Comparison of ENCODE assay signal across 11 cellular contexts in genomic region chr6:2939315-2940009, GRCh38. TPM values are rescaled to one million over a fixed set of nuclear protein-coding genes. Genes with fewer than 3 reads are reported as not detected.
DNase-seq lines count a peak whose midpoint lies in the region; ATAC-seq and TF ChIP-seq lines count a peak whose summit lies in the region.
"Had no signal": no experiment of that assay in that cellular context is flagged by ENCODE, and none has a peak within 500 bp of the region (broad histone marks: within the 10 kb centered on the region; RNA-seq: fewer than 3 reads in every experiment).

No MANE protein-coding gene starts in this region.

- intact Hi-C loops in activated CD4-positive, alpha-beta T cell treated with anti-CD3 and anti-CD28 coated beads for 36 hours (cut with DNase I, micrococcal nuclease) = loop anchor here (1.0 to 5.0 kb wide), 12 partner anchors 37 to 270 kb away; partner anchors contain the start of genes RIPK1 (in 2 of the 2) and WRNIP1 (in 1 of the 2)
- intact Hi-C loops in activated B cell treated with CpG ODN at 0.5 μM for 24 hours (cut with micrococcal nuclease) (loop anchor here (1.0 to 5.0 kb wide), 5 partner anchors 13 to 128 kb away; partner anchors contain the start of genes RIPK1 and SERPINB6), Right ventricle myocardium superior (cut with DNase I) (loop anchor here (10.0 kb wide), 1 partner anchor 45 kb away; no protein-coding TSS in a partner anchor), sciatic nerve (cut with DNase I) (loop anchor here (10.0 kb wide), 1 partner anchor 155 kb away; no protein-coding TSS in a partner anchor), Calu3 (cut with micrococcal nuclease; ENCODE audit: unreplicated experiment) (no loop called here)

- no TSS peak for BruUV-seq in Calu3 (replicated peaks; lab: Mats Ljungman, UMichigan)

- peak overlapping the region; percentile 94 for H3K27ac Mint-ChIP-seq in activated CD4-positive, alpha-beta T cell treated with anti-CD3 and anti-CD28 coated beads for 36 hours
- H3K27ac Mint-ChIP-seq in activated B cell treated with CpG ODN at 0.5 μM for 24 hours (peak overlapping the region; percentile 94), Calu3 (ENCODE audit: unreplicated experiment) (no peak overlapping the region)

- POLR2A ChIA-PET in activated CD4-positive, alpha-beta T cell treated with anti-CD3 and anti-CD28 coated beads for 36 hours (lab: Charles Lee) = interaction anchor here (0.6 to 2.3 kb wide), 19 partner anchors 13 to 1328 kb away, joined by 3 to 26 read pairs (median 6); partner anchors contain the start of genes SERPINB1 and WRNIP1
- POLR2A ChIA-PET in activated B cell treated with CpG ODN at 0.5 μM for 24 hours (lab: Charles Lee) = interaction anchor here (0.7 to 4.6 kb wide), 24 partner anchors 8 to 129 kb away, joined by 3 to 44 read pairs (median 6); partner anchors contain the start of genes RIPK1, SERPINB1, SERPINB6 and SERPINB9

- peaks cover 67% of the 10 kb centered on the region for H3K4me1 Mint-ChIP-seq in activated CD4-positive, alpha-beta T cell treated with anti-CD3 and anti-CD28 coated beads for 36 hours
- H3K4me1 Mint-ChIP-seq in activated B cell treated with CpG ODN at 0.5 μM for 24 hours = peaks cover 62% of the 10 kb centered on the region
- H3K4me1 Mint-ChIP-seq in Calu3 (ENCODE audit: low read depth, unreplicated experiment) = no peaks in the 10 kb centered on the region

- DNase-seq in activated CD4-positive, alpha-beta T cell treated with anti-CD3 and anti-CD28 coated beads for 36 hours = no peak
- DNase-seq in activated CD4-positive, alpha-beta T cell treated with anti-CD3 and anti-CD28 coated beads for 1 hour = no peak
- DNase-seq in activated B cell treated with CpG ODN at 0.5 μM for 24 hours (no peak), Right ventricle myocardium superior (peak; percentile 67), sciatic nerve (ENCODE audit: low spot score) (peak; percentile 54), HuH-7.5 (ENCODE audit: low spot score) (no peak), SKM-1 (lab: John Stamatoyannopoulos, UW; ENCODE audit: unreplicated experiment) (no peak), Calu3 (no peak)
- DNase-seq: kidney glomerular epithelial cell, NCI-H524 treated with DMSO at 0.1 percent for 48 hours, SK-N-SH had no signal

- H3K36me3 Mint-ChIP-seq in activated CD4-positive, alpha-beta T cell treated with anti-CD3 and anti-CD28 coated beads for 36 hours (ENCODE audit: low read depth) = peaks cover 38% of the 10 kb centered on the region
- H3K36me3 Mint-ChIP-seq in activated B cell treated with CpG ODN at 0.5 μM for 24 hours (ENCODE audit: low read depth) (no peaks in the 10 kb centered on the region), Calu3 (ENCODE audit: insufficient read depth, unreplicated experiment) (no peaks in the 10 kb centered on the region)

- CTCF ChIA-PET in activated CD4-positive, alpha-beta T cell treated with anti-CD3 and anti-CD28 coated beads for 36 hours (lab: Charles Lee) = interaction anchor here (0.6 to 5.5 kb wide), 12 partner anchors 8 to 163 kb away, joined by 3 to 56 read pairs (median 8); partner anchors contain the start of gene SERPINB1
- CTCF ChIA-PET in activated B cell treated with CpG ODN at 0.5 μM for 24 hours (lab: Charles Lee) = interaction anchor here (1.3 to 2.4 kb wide), 4 partner anchors 12 to 84 kb away, joined by 3 to 14 read pairs (median 8); no protein-coding TSS in a partner anchor
- CTCF ChIA-PET in Calu3 (lab: Charles Lee) = no interaction called here

- TF ChIP-seq CTCF in activated B cell treated with CpG ODN at 0.5 μM for 24 hours (IDR thresholded peaks at IDR 0.05) = no peak
- no peak for TF ChIP-seq CTCF in Calu3 (IDR thresholded peaks at IDR 0.05; ENCODE audit: unreplicated experiment)

- ATAC-seq in activated CD4-positive, alpha-beta T cell treated with anti-CD3 and anti-CD28 coated beads for 36 hours = no peak
- ATAC-seq in activated B cell treated with CpG ODN at 0.5 μM for 24 hours (ENCODE audit: low read depth) = no peak
- ATAC-seq in Right ventricle myocardium superior (ENCODE audit: poor library complexity) = peak; percentile 64
- no peak for ATAC-seq in sciatic nerve

- no peak overlapping the region for H3K4me3 Mint-ChIP-seq in activated CD4-positive, alpha-beta T cell treated with anti-CD3 and anti-CD28 coated beads for 36 hours
- H3K4me3 Mint-ChIP-seq in activated B cell treated with CpG ODN at 0.5 μM for 24 hours (peak overlapping the region; percentile 82), Calu3 (ENCODE audit: low read depth, unreplicated experiment) (no peak overlapping the region)

- H3K9me3 Mint-ChIP-seq in activated CD4-positive, alpha-beta T cell treated with anti-CD3 and anti-CD28 coated beads for 36 hours (ENCODE audit: low read depth) = peaks cover 27% of the 10 kb centered on the region
- H3K9me3 Mint-ChIP-seq in activated B cell treated with CpG ODN at 0.5 μM for 24 hours (peaks cover 6% of the 10 kb centered on the region), Calu3 (ENCODE audit: low read depth, unreplicated experiment) (no peaks in the 10 kb centered on the region)

- no peaks in the 10 kb centered on the region for H3K27me3 Mint-ChIP-seq in activated CD4-positive, alpha-beta T cell treated with anti-CD3 and anti-CD28 coated beads for 36 hours
- H3K27me3 Mint-ChIP-seq in activated B cell treated with CpG ODN at 0.5 μM for 24 hours = no peaks in the 10 kb centered on the region
- H3K27me3 Mint-ChIP-seq in Calu3 (ENCODE audit: unreplicated experiment) = no peaks in the 10 kb centered on the region

RNA-seq across cellular contexts. Expression of gene SERPINB6, which starts 31.9 kb away (rescaled TPM):
- total RNA-seq in activated CD4-positive, alpha-beta T cell treated with anti-CD3 and anti-CD28 coated beads for 36 hours = 10 to 100 TPM; 36.2 to 41.3 TPM
- total RNA-seq in activated B cell treated with CpG ODN at 0.5 μM for 24 hours = 51.7 and 56.1 TPM in 2 replicates
- total RNA-seq in Right ventricle myocardium superior = 265 TPM
- total RNA-seq in sciatic nerve = 122 TPM
- 53.1 and 60.9 TPM in 2 replicates for total RNA-seq in Calu3 (2022)

RNA-seq across cellular contexts. Expression of gene SERPINB9, which starts 36.4 kb away (rescaled TPM):
- 100 to 1,000 TPM in 1 of 2 experiments, 10 to 100 TPM in 1; 90.0 to 109 TPM for total RNA-seq in activated CD4-positive, alpha-beta T cell treated with anti-CD3 and anti-CD28 coated beads for 36 hours
- total RNA-seq in activated B cell treated with CpG ODN at 0.5 μM for 24 hours = 142 and 149 TPM in 2 replicates
- 2.9 TPM for total RNA-seq in Right ventricle myocardium superior
- total RNA-seq in sciatic nerve = 34.1 TPM
- 17.2 and 22.9 TPM in 2 replicates for total RNA-seq in Calu3 (2022)

Comparison
In these comparisons a context has a peak if more than half of its experiments do, and no peak if none do; other contexts are left out.
1. DNase-seq: peak in Right ventricle myocardium superior (single experiment) and sciatic nerve (single experiment); none in activated CD4-positive, alpha-beta T cell treated with anti-CD3 and anti-CD28 coated beads for 36 hours (single experiment), activated CD4-positive, alpha-beta T cell treated with anti-CD3 and anti-CD28 coated beads for 1 hour (single experiment), activated B cell treated with CpG ODN at 0.5 μM for 24 hours (single experiment), HuH-7.5 (single experiment), SKM-1 (single experiment) and Calu3 (single experiment).